Comparison of ENCODE assay signal across 13 cellular contexts in genomic region chr3:105790534-105790933, GRCh38.
DNase-seq lines count a peak whose midpoint lies in the region; ATAC-seq and TF ChIP-seq lines count a peak whose summit lies in the region.
"Had no signal": no experiment of that assay in that cellular context is flagged by ENCODE, and none has a peak within 500 bp of the region (broad histone marks: within the 10 kb centered on the region; RNA-seq: fewer than 3 reads in every experiment).

No MANE protein-coding gene starts in this region.

- DNase-seq in Right ventricle myocardium inferior (ENCODE audit: missing footprints) = no peak
- DNase-seq in left cardiac atrium = no peak
- no peak for DNase-seq in effector memory CD8-positive, alpha-beta T cell
- no peak for DNase-seq in mesothelial cell of epicardium (ENCODE audit: low spot score in 2 of 2, unreplicated experiment in 2 of 2)
- DNase-seq in upper lobe of right lung = no peak
- no peak for DNase-seq in activated CD8-positive, alpha-beta memory T cell treated with anti-CD3 and anti-CD28 coated beads, Interleukin-2, amount 50 U/mL, for 48 hours
- DNase-seq in GM13976 (ENCODE audit: low spot score) = no peak
- no peak for DNase-seq in NCI-H774 (lab: John Stamatoyannopoulos, UW)
- DNase-seq: activated gamma-delta T cell treated with Interleukin-2 at 50 U/mL for 16 hours; foreskin keratinocyte; NCI-H2107; stimulated activated CD4-positive, alpha-beta T cell treated with anti-CD3 and anti-CD28 coated beads, Interleukin-4, amount 100 ng/mL, for 24 hours had no signal

- in situ Hi-C loops in GM13976 (cut with MboI; ENCODE audit: low sequenced_read_pairs, unreplicated experiment) = no loop called here

- H3K4me1 Mint-ChIP-seq in effector memory CD8-positive, alpha-beta T cell (ENCODE audit: low read depth in 2 of 2) = peaks cover 40 to 60% of the 10 kb centered on the region in 2 donors
- peaks cover 67% of the 10 kb centered on the region for H3K4me1 Mint-ChIP-seq in mesothelial cell of epicardium

- intact Hi-C loops in Right ventricle myocardium inferior (cut with DNase I) (no loop called here), left cardiac atrium (cut with DNase I) (loop anchor here in 1 of 2 donors (5.0 kb wide), 1 partner anchor 77 kb away; the partner anchor contains the start of gene CBLB), upper lobe of right lung (cut with DNase I) (no loop called here)

- peak; percentile 43 for ATAC-seq in Right ventricle myocardium inferior
- ATAC-seq in left cardiac atrium = no peak
- ATAC-seq in effector memory CD8-positive, alpha-beta T cell (replicated peaks) = no peak
- ATAC-seq in upper lobe of right lung = peak; percentile 26
- ATAC-seq: foreskin keratinocyte had no signal

- no peaks in the 10 kb centered on the region for H3K27me3 ChIP-seq in upper lobe of right lung
- H3K27me3 ChIP-seq: foreskin keratinocyte had no signal

- no peak overlapping the region for H3K27ac ChIP-seq in upper lobe of right lung
- H3K27ac ChIP-seq: foreskin keratinocyte, VCaP had no signal

- H3K27me3 Mint-ChIP-seq in effector memory CD8-positive, alpha-beta T cell = no peaks in the 10 kb centered on the region
- no peaks in the 10 kb centered on the region for H3K27me3 Mint-ChIP-seq in mesothelial cell of epicardium (ENCODE audit: low read depth)

- H3K9me3 Mint-ChIP-seq in effector memory CD8-positive, alpha-beta T cell = no peaks in the 10 kb centered on the region
- H3K9me3 Mint-ChIP-seq in mesothelial cell of epicardium = no peaks in the 10 kb centered on the region

- peaks cover 17% of the 10 kb centered on the region for H3K36me3 Mint-ChIP-seq in effector memory CD8-positive, alpha-beta T cell (ENCODE audit: insufficient read depth)
- H3K36me3 Mint-ChIP-seq in mesothelial cell of epicardium = peaks cover 1% of the 10 kb centered on the region

- TF ChIP-seq CTCF in mesothelial cell of epicardium (IDR thresholded peaks at IDR 0.05; ENCODE audit: unreplicated experiment) (no peak), upper lobe of right lung (IDR thresholded peaks at IDR 0.05) (no peak), GM13976 (IDR thresholded peaks at IDR 0.05; ENCODE audit: borderline replicate concordance, control extremely low read depth, extremely low read depth, insufficient read depth, missing control alignments) (no peak)

- no peak overlapping the region for H3K4me3 ChIP-seq in upper lobe of right lung

- peaks cover 11% of the 10 kb centered on the region for H3K4me1 ChIP-seq in upper lobe of right lung

- peak overlapping the region; percentile 17 to 45 for H3K4me3 Mint-ChIP-seq in effector memory CD8-positive, alpha-beta T cell
- no peak overlapping the region for H3K4me3 Mint-ChIP-seq in mesothelial cell of epicardium

- H3K27ac Mint-ChIP-seq in effector memory CD8-positive, alpha-beta T cell = peak overlapping the region in 1 of 2 donors; percentile 16
- H3K27ac Mint-ChIP-seq in mesothelial cell of epicardium = peak overlapping the region; percentile 25

- no peaks in the 10 kb centered on the region for H3K9me3 ChIP-seq in upper lobe of right lung

- H3K36me3 ChIP-seq in upper lobe of right lung = no peaks in the 10 kb centered on the region

Comparison
In these comparisons a context has a peak if more than half of its experiments do, and no peak if none do; other contexts are left out.
1. ATAC-seq: peak in Right ventricle myocardium inferior (single experiment) and upper lobe of right lung (single experiment); none in left cardiac atrium (0 of 2) and effector memory CD8-positive, alpha-beta T cell (single experiment).